ENCODE assay signal across 16 cellular contexts in the genomic region with DNA sequence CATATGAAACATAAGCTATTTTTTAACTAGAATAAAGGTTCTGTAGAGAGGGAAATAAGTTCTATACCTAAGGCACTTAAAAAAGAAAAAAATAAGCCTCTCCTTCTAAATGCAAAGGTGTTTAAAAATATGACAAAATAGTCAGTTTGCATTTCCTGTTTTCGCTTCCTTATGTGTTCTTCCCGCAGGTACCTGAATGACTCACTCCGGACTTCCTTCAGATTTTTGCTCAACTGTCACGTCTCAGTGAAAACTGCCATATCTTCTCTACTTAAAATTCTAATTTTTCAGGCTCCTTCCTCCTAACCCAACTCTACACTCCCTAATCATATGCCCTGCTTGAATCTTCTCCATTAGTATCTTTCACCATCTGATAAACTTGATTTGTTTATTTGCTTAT.
DNase-seq lines count a peak whose midpoint lies in the region; ATAC-seq and TF ChIP-seq lines count a peak whose summit lies in the region.
"Had no signal": no experiment of that assay in that cellular context is flagged by ENCODE, and none has a peak within 500 bp of the region (broad histone marks: within the 10 kb centered on the region; RNA-seq: fewer than 3 reads in every experiment).

No MANE protein-coding gene starts in this region.

- no peak overlapping the region for H3K4me3 ChIP-seq in GM06990 (replicated peaks; ENCODE audit: low read depth, low read length)
- H3K4me3 ChIP-seq: A549, cardiac muscle cell, vagina had no signal

- TF ChIP-seq CTCF in GM06990 (IDR thresholded peaks at IDR 0.05; ENCODE audit: insufficient read depth, low read length, poor library complexity, severe bottlenecking): no peak
- TF ChIP-seq CTCF in CD4-positive, alpha-beta T cell (IDR thresholded peaks at IDR 0.05): no peak

- no peaks in the 10 kb centered on the region for H3K4me1 Mint-ChIP-seq in CD4-positive, alpha-beta T cell (ENCODE audit: low read depth)
- H3K4me1 Mint-ChIP-seq: activated T-helper 17 cell treated with anti-CD3 and anti-CD28 coated beads, Interleukin-2, amount 50 U/mL, for 72 hours; naive B cell had no signal

- POLR2A ChIA-PET in CD4-positive, alpha-beta T cell (lab: Charles Lee): no interaction called here

- intact Hi-C loops in CD4-positive, alpha-beta T cell (cut with DNase I, micrococcal nuclease): no loop called here

- DNase-seq in GM06990 (ENCODE audit: extremely low read depth, insufficient read length) (peak; percentile 1), cerebellar cortex (ENCODE audit: low spot score) (no peak), SW 1271 (lab: John Stamatoyannopoulos, UW) (no peak)
- DNase-seq in activated naive CD4-positive, alpha-beta T cell treated with anti-CD3 and anti-CD28 coated beads, Interleukin-2, amount 50 U/mL, for 16 hours: no peak
- no peak for DNase-seq in CD4-positive, alpha-beta T cell
- DNase-seq: DMS153, naive B cell, SIG-M5 had no signal

- no peak overlapping the region for H3K27ac Mint-ChIP-seq in CD4-positive, alpha-beta T cell
- H3K27ac Mint-ChIP-seq: activated T-helper 17 cell treated with anti-CD3 and anti-CD28 coated beads, Interleukin-2, amount 50 U/mL, for 72 hours; naive B cell; WTC11 had no signal

- no peaks in the 10 kb centered on the region for H3K36me3 ChIP-seq in GM06990 (ENCODE audit: control insufficient read depth, insufficient read depth, low read length)
- H3K36me3 ChIP-seq: cardiac muscle cell, vagina had no signal

- H3K9me3 Mint-ChIP-seq in CD4-positive, alpha-beta T cell: peaks cover 10% of the 10 kb centered on the region

- CTCF ChIA-PET in CD4-positive, alpha-beta T cell (lab: Charles Lee): no interaction called here

- H3K4me3 Mint-ChIP-seq in CD4-positive, alpha-beta T cell: no peak overlapping the region
- H3K4me3 Mint-ChIP-seq: activated T-helper 17 cell treated with anti-CD3 and anti-CD28 coated beads, Interleukin-2, amount 50 U/mL, for 72 hours; naive B cell; WTC11 had no signal

- H3K27me3 Mint-ChIP-seq in CD4-positive, alpha-beta T cell: no peaks in the 10 kb centered on the region
- H3K27me3 Mint-ChIP-seq: activated T-helper 17 cell treated with anti-CD3 and anti-CD28 coated beads, Interleukin-2, amount 50 U/mL, for 72 hours; naive B cell had no signal

- no peaks in the 10 kb centered on the region for H3K9me3 ChIP-seq in CD4-positive, alpha-beta T cell (ENCODE audit: control insufficient read depth, low read length)
- H3K9me3 ChIP-seq: A549, vagina had no signal

- H3K27ac ChIP-seq in CD4-positive, alpha-beta T cell (ENCODE audit: low read depth, low read length): no peak overlapping the region
- H3K27ac ChIP-seq: A549, cardiac muscle cell, vagina had no signal

- H3K36me3 Mint-ChIP-seq in CD4-positive, alpha-beta T cell (ENCODE audit: low read depth): no peaks in the 10 kb centered on the region
- H3K36me3 Mint-ChIP-seq: naive B cell, WTC11 had no signal

- no peaks in the 10 kb centered on the region for H3K27me3 ChIP-seq in GM06990 (replicated peaks; ENCODE audit: control insufficient read depth, insufficient read depth, low read length)
- no peaks in the 10 kb centered on the region for H3K27me3 ChIP-seq in CD4-positive, alpha-beta T cell (ENCODE audit: control insufficient read depth, insufficient read depth, low read length)
- H3K27me3 ChIP-seq: cardiac muscle cell, vagina had no signal

- ATAC-seq in GM19372 (IDR thresholded peaks at IDR 0.05; ENCODE audit: low read depth, unreplicated experiment) (peak; percentile 92), HG02678 (IDR thresholded peaks at IDR 0.05; ENCODE audit: unreplicated experiment) (peak; percentile 94), HG03442 (IDR thresholded peaks at IDR 0.05; ENCODE audit: unreplicated experiment) (peak; percentile 81)
- no peak for ATAC-seq in CD4-positive, alpha-beta T cell (ENCODE audit: poor library complexity)
- ATAC-seq: A549; activated T-helper 17 cell treated with anti-CD3 and anti-CD28 coated beads, Interleukin-2, amount 50 U/mL, for 72 hours; WTC11 had no signal
